In genomic region chr4:46946914-46947313, GRCh38 we compare ENCODE assay signal across 21 cellular contexts. TPM values are rescaled to one million over a fixed set of nuclear protein-coding genes. Genes with fewer than 3 reads are reported as not detected.
DNase-seq lines count a peak whose midpoint lies in the region; ATAC-seq and TF ChIP-seq lines count a peak whose summit lies in the region.
"Had no signal": no experiment of that assay in that cellular context is flagged by ENCODE, and none has a peak within 500 bp of the region (broad histone marks: within the 10 kb centered on the region; RNA-seq: fewer than 3 reads in every experiment).

No MANE protein-coding gene starts in this region.

- TF ChIP-seq CTCF in A673 (conservative IDR thresholded peaks at IDR 0.05; ENCODE audit: low read depth, low read length) (no peak), cardiac fibroblast (IDR thresholded peaks at IDR 0.05; ENCODE audit: low read depth, low read length) (no peak), colonic mucosa (IDR thresholded peaks at IDR 0.05) (no peak)

- H3K27me3 ChIP-seq in A673 (replicated peaks; ENCODE audit: insufficient read depth, low read depth, low read length, poor library complexity) = no peaks in the 10 kb centered on the region
- no peaks in the 10 kb centered on the region for H3K27me3 ChIP-seq in colonic mucosa
- H3K27me3 ChIP-seq: cardiac muscle cell had no signal

- H3K36me3 ChIP-seq in A673 (ENCODE audit: insufficient read depth, low read length, poor library complexity, severe bottlenecking) (no peaks in the 10 kb centered on the region), colonic mucosa (no peaks in the 10 kb centered on the region)
- H3K36me3 ChIP-seq: cardiac muscle cell had no signal

- ATAC-seq in HG02610 (IDR thresholded peaks at IDR 0.05; ENCODE audit: unreplicated experiment) = no peak
- ATAC-seq: left ventricle myocardium superior; stimulated activated naive B cell treated with anti-CD40 and anti-IgM and Interleukin-4, amounts not matched to agents 10 μg/mL and 1 μg/mL and 100 μg/mL, for 72 hours had no signal

- CTCF ChIA-PET in A673 (lab: Charles Lee) = no interaction called here

- POLR2A ChIA-PET in A673 (lab: Charles Lee; ENCODE audit: low non-redundant PET) = no interaction called here

- DNase-seq in A673 (ENCODE audit: low spot score) (no peak), HT1080 (ENCODE audit: low read depth) (peak; percentile 39), cardiac fibroblast (ENCODE audit: low read depth in 2 of 2) (peak; percentile 36 to 58), hepatic stellate cell (ENCODE audit: low spot score) (peak; percentile 23), colonic mucosa (no peak), A172 (ENCODE audit: low spot score) (no peak), ACHN (no peak)
- DNase-seq: activated CD4-positive, alpha-beta T cell treated with anti-CD3 and anti-CD28 coated beads, Interleukin-2, amount 50 U/mL, for 1 hour; activated naive CD4-positive, alpha-beta T cell treated with anti-CD3 and anti-CD28 coated beads, Interleukin-2, amount 50 U/mL, for 16 hours; activated T-cell treated with anti-CD3 and anti-CD28 coated beads, Interleukin-2, amount 50 U/mL, for 1 hour; Caco-2; left ventricle myocardium superior; NCI-H2029 treated with DMSO at 0.1 percent for 48 hours; NCI-H524; stimulated activated naive B cell treated with anti-CD40 and anti-IgM and Interleukin-4, amounts not matched to agents 10 μg/mL and 1 μg/mL and 100 μg/mL, for 72 hours had no signal

- H3K9me3 ChIP-seq in A673 (ENCODE audit: low read depth, low read length, poor library complexity, severe bottlenecking) = no peaks in the 10 kb centered on the region
- no peaks in the 10 kb centered on the region for H3K9me3 ChIP-seq in colonic mucosa
- H3K9me3 ChIP-seq: Caco-2 had no signal

- H3K27ac ChIP-seq in A673 (ENCODE audit: low read depth, low read length, poor library complexity, severe bottlenecking) = peak overlapping the region; percentile 80
- H3K27ac ChIP-seq in colonic mucosa = no peak overlapping the region
- H3K27ac ChIP-seq: cardiac muscle cell had no signal

- TSS peak; percentile 88 for BruUV-seq in A673 (replicated peaks; lab: Mats Ljungman, UMichigan)

- intact Hi-C loops in A673 (cut with micrococcal nuclease; ENCODE audit: unreplicated experiment) = loop anchor here (10.0 kb wide), 1 partner anchor 988 kb away; no protein-coding TSS in a partner anchor
- intact Hi-C loops in colonic mucosa (cut with DNase I) = no loop called here

- no peak overlapping the region for H3K9ac ChIP-seq in colonic mucosa (ENCODE audit: low read depth in 2 of 2, low read length in 2 of 2)

- in situ Hi-C loops in ACHN (cut with HindIII; ENCODE audit: low pct_ligation_motif_present, low pct_unique_long_range_greater_than_20kb, low sequenced_read_pairs) = no loop called here

- H3K4me3 ChIP-seq in A673 (ENCODE audit: low read depth, low read length, poor library complexity, severe bottlenecking) (peak overlapping the region; percentile 9), cardiac fibroblast (replicated peaks in 1 of 2; ENCODE audit: low read depth in 2 of 2, low read length in 2 of 2) (no peak overlapping the region), colonic mucosa (no peak overlapping the region)
- H3K4me3 ChIP-seq: cardiac muscle cell had no signal

- H3K4me1 ChIP-seq in A673 (ENCODE audit: insufficient read depth, low read length, poor library complexity, severe bottlenecking) (peaks cover 53% of the 10 kb centered on the region), colonic mucosa (no peaks in the 10 kb centered on the region)
- H3K4me1 ChIP-seq: Caco-2 had no signal

RNA-seq across cellular contexts. Expression of gene COX7B2, which starts 37.9 kb away (rescaled TPM):
- total RNA-seq in A673 (2021) = not detected in 2 replicates
- total RNA-seq in HT1080 (2014; rRNA removed; shearing (Covaris generic)) = not detected in 2 replicates
- polyA plus RNA-seq in HT1080 (2015; cell fraction: cytosol; rRNA removed) = not detected in 2 replicates
- not detected in 2 replicates for polyA plus RNA-seq in HT1080 (2015; cell fraction: nucleus; rRNA removed)
- total RNA-seq in colonic mucosa = not detected
- total RNA-seq in A172 (2014; rRNA removed; shearing (Covaris generic)) = 86.5 and 88.8 TPM in 2 replicates
- total RNA-seq: Caco-2, cardiac muscle cell, HT-29, left ventricle myocardium superior, myocyte, OCI-LY7, urinary bladder had no signal
- polyA plus RNA-seq: cardiac muscle cell, urinary bladder had no signal

RNA-seq across cellular contexts. Expression of gene GABRA4, which starts 46.5 kb away (rescaled TPM):
- total RNA-seq in A673 (2021) (0.58 and 2.5 TPM in 2 replicates), colonic mucosa (under 1 TPM in 1 of 2 donors, not detected in 1; 0.08 TPM)
- total RNA-seq in HT1080 (2014; rRNA removed; shearing (Covaris generic)) = 0.03 and 0.11 TPM in 2 replicates
- 0.05 TPM in 1 of 2 replicates, not detected in the other for polyA plus RNA-seq in HT1080 (2015; cell fraction: cytosol; rRNA removed)
- 0.22 TPM in 1 of 2 replicates, not detected in the other for polyA plus RNA-seq in HT1080 (2015; cell fraction: nucleus; rRNA removed)
- total RNA-seq in A172 (2014; rRNA removed; shearing (Covaris generic)) = 1.1 TPM in 1 of 2 replicates, not detected in the other
- total RNA-seq: HT-29, myocyte, OCI-LY7 had no signal
- polyA plus RNA-seq: urinary bladder had no signal

Comparison
In these comparisons a context has a peak if more than half of its experiments do, and no peak if none do; other contexts are left out.
1. DNase-seq: peak in HT1080 (single experiment), cardiac fibroblast (2 of 2) and hepatic stellate cell (single experiment); none in A673 (single experiment), colonic mucosa (single experiment), A172 (single experiment) and ACHN (single experiment).
2. RNA of gene COX7B2, which starts 37.9 kb away (total RNA-seq): 86.5 to 88.8 TPM in A172; not detected in A673, not detected in HT1080 and not detected in colonic mucosa; every median in the first group is over 10 times any median in the second.